Comparison of ENCODE assay signal across 30 cellular contexts in genomic region chr14:70123796-70124195, GRCh38.
"Had no signal": no experiment of that assay in that cellular context is flagged by ENCODE, and none has a peak within 500 bp of the region (broad histone marks: within the 10 kb centered on the region; RNA-seq: fewer than 3 reads in every experiment).

No MANE protein-coding gene starts in this region.

- DNase-seq: naive thymus-derived CD4-positive, alpha-beta T cell; natural killer cell; nucleus accumbens; pancreas; right cardiac atrium; right lobe of liver; sigmoid colon; spleen; stimulated activated CD4-positive, alpha-beta T cell treated with anti-CD3 and anti-CD28 coated beads, Interleukin-12 subunit alpha, Interleukin-12 subunit beta, amount 100 ng/mL, for 4 hours; stimulated activated CD4-positive, alpha-beta T cell treated with anti-CD3 and anti-CD28 coated beads, Interleukin-1b, Interleukin-23, amount 100 ng/mL, for 48 hours; stimulated activated CD4-positive, alpha-beta T cell treated with anti-CD3 and anti-CD28 coated beads, Interleukin-4, amount 100 ng/mL, for 1 hour; stimulated activated CD4-positive, alpha-beta T cell treated with anti-CD3 and anti-CD28 coated beads, Interleukin-4, amount 100 ng/mL, for 4 hours; stimulated activated CD8-positive, alpha-beta memory T cell treated with anti-CD3 and anti-CD28 coated beads, Interleukin-4, amount 100 ng/mL, for 48 hours; stimulated activated naive CD4-positive, alpha-beta T cell; stimulated activated naive CD8-positive, alpha-beta T cell treated with anti-CD3 and anti-CD28 coated beads, Interleukin-15, amount 100 ng/mL, for 72 hours; stimulated activated naive CD8-positive, alpha-beta T cell treated with anti-CD3 and anti-CD28 coated beads, Interleukin-15, Interleukin-2, amounts not matched to agents 100 U/mL and 50 U/mL, for 24 hours; substantia nigra; testis; tibial artery; transverse colon; upper lobe of right lung had no signal

- H3K4me2 ChIP-seq: smooth muscle cell had no signal

- H3K9me3 ChIP-seq: neutrophil, pancreas, prostate gland, right lobe of liver, sigmoid colon, spleen, suprapubic skin, testis, tibial artery, transverse colon, upper lobe of right lung, vagina had no signal

- H3K27ac ChIP-seq: neutrophil, pancreas, prostate gland, right lobe of liver, sigmoid colon, skin epidermis, spleen, suprapubic skin, testis, tibial artery, transverse colon, upper lobe of right lung, vagina had no signal

- H3K27me3 ChIP-seq: neutrophil, pancreas, right lobe of liver, sigmoid colon, testis, upper lobe of right lung, vagina had no signal

- ATAC-seq: naive thymus-derived CD4-positive, alpha-beta T cell; natural killer cell; pancreas; right cardiac atrium; right lobe of liver; stimulated activated memory B cell treated with anti-CD40 and anti-IgM and Interleukin-4, amounts not matched to agents 10 μg/mL and 1 μg/mL and 100 μg/mL, for 72 hours; stimulated activated naive CD8-positive, alpha-beta T cell treated with anti-CD3 and anti-CD28 coated beads, Interleukin-15, amount 100 ng/mL, for 72 hours; stimulated activated naive CD8-positive, alpha-beta T cell treated with anti-CD3 and anti-CD28 coated beads, Interleukin-15, Interleukin-2, amounts not matched to agents 100 U/mL and 50 U/mL, for 24 hours; upper lobe of right lung had no signal

- H3K27me3 Mint-ChIP-seq: stimulated activated memory B cell treated with anti-CD40 and anti-IgM and Interleukin-4, amounts not matched to agents 10 μg/mL and 1 μg/mL and 100 μg/mL, for 72 hours; stimulated activated naive CD8-positive, alpha-beta T cell treated with anti-CD3 and anti-CD28 coated beads, Interleukin-15, amount 100 ng/mL, for 72 hours had no signal

- H3K36me3 Mint-ChIP-seq: naive thymus-derived CD4-positive, alpha-beta T cell; natural killer cell; stimulated activated memory B cell treated with anti-CD40 and anti-IgM and Interleukin-4, amounts not matched to agents 10 μg/mL and 1 μg/mL and 100 μg/mL, for 72 hours; type B pancreatic cell had no signal

- H3K4me3 Mint-ChIP-seq: naive thymus-derived CD4-positive, alpha-beta T cell; natural killer cell; nephron; stimulated activated memory B cell treated with anti-CD40 and anti-IgM and Interleukin-4, amounts not matched to agents 10 μg/mL and 1 μg/mL and 100 μg/mL, for 72 hours; stimulated activated naive CD8-positive, alpha-beta T cell treated with anti-CD3 and anti-CD28 coated beads, Interleukin-15, amount 100 ng/mL, for 72 hours; type B pancreatic cell had no signal

- H3K4me1 Mint-ChIP-seq: naive thymus-derived CD4-positive, alpha-beta T cell; natural killer cell; stimulated activated memory B cell treated with anti-CD40 and anti-IgM and Interleukin-4, amounts not matched to agents 10 μg/mL and 1 μg/mL and 100 μg/mL, for 72 hours; stimulated activated naive CD8-positive, alpha-beta T cell treated with anti-CD3 and anti-CD28 coated beads, Interleukin-15, amount 100 ng/mL, for 72 hours had no signal

- H3K4me3 ChIP-seq: pancreas, prostate gland, right lobe of liver, sigmoid colon, skin epidermis, smooth muscle cell, spleen, suprapubic skin, testis, tibial artery, transverse colon, upper lobe of right lung, vagina had no signal

- H3K4me1 ChIP-seq: pancreas, prostate gland, right lobe of liver, sigmoid colon, spleen, suprapubic skin, testis, tibial artery, transverse colon, upper lobe of right lung, vagina had no signal

- H3K9me3 Mint-ChIP-seq: natural killer cell; nephron; stimulated activated memory B cell treated with anti-CD40 and anti-IgM and Interleukin-4, amounts not matched to agents 10 μg/mL and 1 μg/mL and 100 μg/mL, for 72 hours; type B pancreatic cell had no signal

- H3K36me3 ChIP-seq: neutrophil, pancreas, prostate gland, right lobe of liver, sigmoid colon, spleen, suprapubic skin, tibial artery, transverse colon, upper lobe of right lung, vagina had no signal

- H3K27ac Mint-ChIP-seq: natural killer cell; nephron; stimulated activated memory B cell treated with anti-CD40 and anti-IgM and Interleukin-4, amounts not matched to agents 10 μg/mL and 1 μg/mL and 100 μg/mL, for 72 hours; stimulated activated naive CD8-positive, alpha-beta T cell treated with anti-CD3 and anti-CD28 coated beads, Interleukin-15, amount 100 ng/mL, for 72 hours; type B pancreatic cell had no signal
